Comparison of ENCODE assay signal across 8 cellular contexts in genomic region chr6:14117158-14118090, GRCh38. TPM values are rescaled to one million over a fixed set of nuclear protein-coding genes. Genes with fewer than 3 reads are reported as not detected.
DNase-seq lines count a peak whose midpoint lies in the region; ATAC-seq, FAIRE-seq and TF ChIP-seq lines count a peak whose summit lies in the region.

Gene CD83, plus strand, starts transcription at chr6:14117772. Its CDS starts 40 bp downstream, at chr6:14117812.

- FAIRE-seq in HTR-8/SVneo (lab: Jason Lieb, UNC) = no peak

- H3K4me1 ChIP-seq in ovary (ENCODE audit: insufficient read depth) (peaks cover 5% of the 10 kb centered on the region), tibial artery (peaks cover 0 to 15% (median 12%) of the 10 kb centered on the region in 4 donors)

- TF ChIP-seq POLR2A in ovary (IDR thresholded peaks at IDR 0.05) = no peak

- DNase-seq in D341Med (ENCODE audit: low spot score) (peak; percentile 96), HTR-8/SVneo (ENCODE audit: insufficient read length, low spot score) (peak; percentile 81), SK-MEL-5 (ENCODE audit: low read depth, low spot score) (peak; percentile 62), glomerular visceral epithelial cell (ENCODE audit: extremely low spot score) (peak; percentile 88), ovary (peak; percentile 38 to 65 (median 59)), tibial artery (peak in 1 of 2 donors; percentile 38)
- peak; percentile 26 to 80 (median 52) for DNase-seq in activated naive CD4-positive, alpha-beta T cell (lab: John Stamatoyannopoulos, UW)

- H3K27me3 ChIP-seq in ovary (no peaks in the 10 kb centered on the region), tibial artery (peaks cover 0 to 6% of the 10 kb centered on the region in 2 donors)

- intact Hi-C loops in ovary (cut with DNase I) = no loop called here
- intact Hi-C loops in tibial artery (cut with DNase I; ENCODE audit: low total_unique reads) = no loop called here

- 1 to 2% (median 1%) methylated on average over 12 to 106 of the region's 106 CpGs for WGBS in ovary, 3 donors

- H3K27ac ChIP-seq in ovary (peak within 1 kb of the TSS; percentile 49 to 57), tibial artery (no peak within 1 kb of the TSS)

- TF ChIP-seq EP300 in ovary (IDR thresholded peaks at IDR 0.05) = no peak

- no peak for TF ChIP-seq CTCF in ovary (IDR thresholded peaks at IDR 0.05)
- no peak for TF ChIP-seq CTCF in tibial artery (IDR thresholded peaks at IDR 0.05)

- in situ Hi-C loops in SK-MEL-5 (cut with HindIII; ENCODE audit: low pct_unique_long_range_greater_than_20kb, low sequenced_read_pairs) = no loop called here

- ATAC-seq in GM19467 (IDR thresholded peaks at IDR 0.05; ENCODE audit: unreplicated experiment) = peak; percentile 55

- H3K36me3 ChIP-seq in ovary (no peaks in the 10 kb centered on the region), tibial artery (no peaks in the 10 kb centered on the region)

- H3K4me3 ChIP-seq in ovary = peak within 1 kb of the TSS; percentile 69
- H3K4me3 ChIP-seq in tibial artery = peak within 1 kb of the TSS; percentile 48 to 64

- H3K9me3 ChIP-seq in ovary = no peaks in the 10 kb centered on the region
- no peaks in the 10 kb centered on the region for H3K9me3 ChIP-seq in tibial artery

RNA-seq across cellular contexts. Expression of gene CD83, which starts in this region (rescaled TPM):
- total RNA-seq in SK-MEL-5 (2014; rRNA removed; shearing (Covaris generic)) = 43.0 and 43.5 TPM in 2 replicates
- polyA plus RNA-seq in SK-MEL-5 (2015; cell fraction: cytosol; rRNA removed) = 37.3 and 39.1 TPM in 2 replicates
- 17.8 and 22.1 TPM in 2 replicates for polyA plus RNA-seq in SK-MEL-5 (2015; cell fraction: nucleus; rRNA removed)
- 10 to 100 TPM in 6 of 7 donors, 1 to 10 TPM in 1; 3.4 to 29.0 (median 22.2) TPM for total RNA-seq in ovary
- polyA plus RNA-seq in ovary = 10 to 100 TPM in 1 of 2 donors, 1 to 10 TPM in 1; 7.3 to 29.4 TPM

Comparison
In these comparisons a context has a peak if more than half of its experiments do, and no peak if none do; other contexts are left out.
1. H3K27ac ChIP-seq: peak in ovary (2 of 2); none in tibial artery (0 of 2).